34 cellular contexts compared by ENCODE assay signal in genomic region chr13:23271331-23271730, GRCh38.
"Had no signal": no experiment of that assay in that cellular context is flagged by ENCODE, and none has a peak within 500 bp of the region (broad histone marks: within the 10 kb centered on the region; RNA-seq: fewer than 3 reads in every experiment).

No MANE protein-coding gene starts in this region.

- H3K4me1 ChIP-seq: adrenal gland, ascending aorta, body of pancreas, breast epithelium had no signal

- H3K27ac ChIP-seq: adrenal gland, ascending aorta, body of pancreas, brain microvascular endothelial cell, breast epithelium, cardiac muscle cell had no signal

- ATAC-seq: activated naive CD4-positive, alpha-beta T cell treated with anti-CD3 and anti-CD28 coated beads, Interleukin-2, amount 50 U/mL, for 72 hours; activated naive CD8-positive, alpha-beta T cell treated with anti-CD3 and anti-CD28 coated beads, Interleukin-2, amount 50 U/mL, for 24 hours; activated T-cell treated with anti-CD3 and anti-CD28 coated beads, Interleukin-2, amount 50 U/mL, for 4 hours; activated T-cell treated with anti-CD3 and anti-CD28 coated beads, Interleukin-2, amount 50 U/mL, for 72 hours; activated T-helper 17 cell treated with anti-CD3 and anti-CD28 coated beads, Interleukin-2, amount 50 U/mL, for 72 hours; body of pancreas had no signal

- DNase-seq: activated effector memory CD4-positive, alpha-beta T cell treated with anti-CD3 and anti-CD28 coated beads, Interleukin-2, amount 50 U/mL, for 16 hours; activated effector memory CD4-positive, alpha-beta T cell treated with Interleukin-2 at 50 U/mL for 16 hours; activated gamma-delta T cell; activated gamma-delta T cell treated with Interleukin-2 at 50 U/mL for 16 hours; activated naive CD4-positive, alpha-beta T cell; activated naive CD4-positive, alpha-beta T cell treated with anti-CD3 and anti-CD28 coated beads for 36 hours; activated naive CD4-positive, alpha-beta T cell treated with anti-CD3 and anti-CD28 coated beads, Interleukin-2, amount 10 ng/mL, durations not matched to agents 7 days and 5 days; activated naive CD4-positive, alpha-beta T cell treated with anti-CD3 and anti-CD28 coated beads, Interleukin-2, amount 50 U/mL, for 16 hours; activated naive CD4-positive, alpha-beta T cell treated with Interleukin-2 at 50 U/mL for 16 hours; activated naive CD8-positive, alpha-beta T cell treated with anti-CD3 and anti-CD28 coated beads for 36 hours; activated naive CD8-positive, alpha-beta T cell treated with anti-CD3 and anti-CD28 coated beads, Interleukin-2, amount 10 ng/mL, durations not matched to agents 7 days and 5 days; activated naive CD8-positive, alpha-beta T cell treated with anti-CD3 and anti-CD28 coated beads, Interleukin-2, amount 50 U/mL, for 24 hours; activated T-cell treated with anti-CD3 and anti-CD28 coated beads for 4 hours; activated T-cell treated with anti-CD3 and anti-CD28 coated beads, Interleukin-2, amount 50 U/mL, for 1 hour; activated T-cell treated with anti-CD3 and anti-CD28 coated beads, Interleukin-2, amount 50 U/mL, for 24 hours; activated T-cell treated with anti-CD3 and anti-CD28 coated beads, Interleukin-2, amount 50 U/mL, for 4 hours; activated T-cell treated with anti-CD3 and anti-CD28 coated beads, Interleukin-2, amount 50 U/mL, for 48 hours; activated T-cell treated with anti-CD3 and anti-CD28 coated beads, Interleukin-2, amount 50 U/mL, for 72 hours; adrenal gland; amniotic stem cell; amygdala; anterior cingulate cortex; aorta; body of pancreas; brain microvascular endothelial cell; caudate nucleus; central memory CD4-positive, alpha-beta T cell; cerebellar nuclear complex had no signal

- H3K36me3 ChIP-seq: adrenal gland, ascending aorta, brain microvascular endothelial cell, breast epithelium, cardiac muscle cell had no signal

- FAIRE-seq: astrocyte had no signal

- H3K27me3 ChIP-seq: adrenal gland, ascending aorta, body of pancreas, brain microvascular endothelial cell, breast epithelium, cardiac muscle cell had no signal

- H3K4me3 ChIP-seq: adrenal gland, ascending aorta, body of pancreas, breast epithelium, cardiac muscle cell had no signal
